Comparison of ENCODE assay signal across 8 cellular contexts in the genomic region with DNA sequence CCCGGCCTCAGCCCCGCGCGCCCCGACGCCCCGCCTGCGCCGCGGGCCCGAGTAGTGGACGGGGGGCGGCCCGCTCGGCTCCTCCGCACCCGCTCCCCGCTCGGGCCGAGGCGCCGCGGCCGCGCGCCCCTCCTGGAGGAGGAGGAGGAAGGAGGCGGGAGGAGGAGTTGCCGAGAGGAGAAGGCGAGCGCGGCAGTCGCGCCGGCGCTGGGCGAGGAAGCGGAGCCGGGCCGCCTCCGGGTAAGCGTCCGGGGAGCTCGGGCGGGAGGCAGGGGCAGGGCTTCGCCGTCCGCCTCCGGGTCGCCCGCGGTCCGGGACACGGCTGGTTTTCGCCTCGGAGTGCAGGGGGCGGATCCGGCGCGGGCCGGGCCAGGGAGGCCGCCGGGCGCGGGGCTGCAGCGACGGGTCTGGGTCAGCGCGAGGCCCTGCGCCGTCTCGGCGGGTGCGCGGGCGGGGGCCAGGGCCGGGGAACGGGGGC. TPM values are rescaled to one million over a fixed set of nuclear protein-coding genes. Genes with fewer than 3 reads are reported as not detected.
DNase-seq lines count a peak whose midpoint lies in the region; ATAC-seq and TF ChIP-seq lines count a peak whose summit lies in the region.

A gene with protein sequence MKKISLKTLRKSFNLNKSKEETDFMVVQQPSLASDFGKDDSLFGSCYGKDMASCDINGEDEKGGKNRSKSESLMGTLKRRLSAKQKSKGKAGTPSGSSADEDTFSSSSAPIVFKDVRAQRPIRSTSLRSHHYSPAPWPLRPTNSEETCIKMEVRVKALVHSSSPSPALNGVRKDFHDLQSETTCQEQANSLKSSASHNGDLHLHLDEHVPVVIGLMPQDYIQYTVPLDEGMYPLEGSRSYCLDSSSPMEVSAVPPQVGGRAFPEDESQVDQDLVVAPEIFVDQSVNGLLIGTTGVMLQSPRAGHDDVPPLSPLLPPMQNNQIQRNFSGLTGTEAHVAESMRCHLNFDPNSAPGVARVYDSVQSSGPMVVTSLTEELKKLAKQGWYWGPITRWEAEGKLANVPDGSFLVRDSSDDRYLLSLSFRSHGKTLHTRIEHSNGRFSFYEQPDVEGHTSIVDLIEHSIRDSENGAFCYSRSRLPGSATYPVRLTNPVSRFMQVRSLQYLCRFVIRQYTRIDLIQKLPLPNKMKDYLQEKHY (plus strand): TSS at position 195 of the 478 bp plus-strand sequence. CDS start 35,624 bp downstream, outside the sequence.

- H3K4me1 ChIP-seq in left ventricle myocardium inferior, result peaks cover 63% of the 10 kb centered on the region

- intact Hi-C loops in left ventricle myocardium inferior (cut with micrococcal nuclease) (no loop called here), posterior cingulate gyrus (cut with DNase I) (loop anchor here (10.0 kb wide), 1 partner anchor 146 kb away; no protein-coding TSS in a partner anchor)

- in situ Hi-C loops in Caki2 (cut with HindIII; ENCODE audit: low pct_unique_long_range_greater_than_20kb, low sequenced_read_pairs), result no loop called here

- DNase-seq in Caki2 (ENCODE audit: low read depth) (peak; percentile 54), NOMO-1 treated with DMSO at 0.1 percent for 48 hours (lab: John Stamatoyannopoulos, UW; ENCODE audit: unreplicated experiment) (peak; percentile 49), left ventricle myocardium inferior (peak; percentile 66), posterior cingulate gyrus (peak; percentile 37 to 95 (median 56)), OCI-M2 (lab: John Stamatoyannopoulos, UW; ENCODE audit: unreplicated experiment) (no peak)

- H3K36me3 ChIP-seq in left ventricle myocardium inferior, result no peaks in the 10 kb centered on the region

- H3K27me3 ChIP-seq in left ventricle myocardium inferior (ENCODE audit: low read depth), result no peaks in the 10 kb centered on the region

- no peaks in the 10 kb centered on the region for H3K9me3 ChIP-seq in left ventricle myocardium inferior (replicated peaks)

- peak within 1 kb of the TSS; percentile 48 for H3K27ac ChIP-seq in angular gyrus (ENCODE audit: low read depth, low read length)
- H3K27ac ChIP-seq in left ventricle myocardium inferior (replicated peaks), result peak within 1 kb of the TSS; percentile 90

- H3K4me3 ChIP-seq in left ventricle myocardium inferior, result peak within 1 kb of the TSS; percentile 80

- no peak for TF ChIP-seq CTCF in left ventricle myocardium inferior (IDR thresholded peaks at IDR 0.05; ENCODE audit: borderline replicate concordance)

- ATAC-seq in GM19025 (IDR thresholded peaks at IDR 0.05; ENCODE audit: low read depth, unreplicated experiment) (peak; percentile 70), HG03097 (IDR thresholded peaks at IDR 0.05; ENCODE audit: low FRiP score, unreplicated experiment) (peak; percentile 80)

RNA-seq across cellular contexts. Expression of the gene that starts here (rescaled TPM):
- total RNA-seq in Caki2 (2014; rRNA removed; shearing (Covaris generic); ENCODE audit: low replicate concordance), result 7.8 and 9.4 TPM in 2 replicates
- 20.2 TPM for total RNA-seq in left ventricle myocardium inferior
